10 cellular contexts compared by ENCODE assay signal in the genomic region with DNA sequence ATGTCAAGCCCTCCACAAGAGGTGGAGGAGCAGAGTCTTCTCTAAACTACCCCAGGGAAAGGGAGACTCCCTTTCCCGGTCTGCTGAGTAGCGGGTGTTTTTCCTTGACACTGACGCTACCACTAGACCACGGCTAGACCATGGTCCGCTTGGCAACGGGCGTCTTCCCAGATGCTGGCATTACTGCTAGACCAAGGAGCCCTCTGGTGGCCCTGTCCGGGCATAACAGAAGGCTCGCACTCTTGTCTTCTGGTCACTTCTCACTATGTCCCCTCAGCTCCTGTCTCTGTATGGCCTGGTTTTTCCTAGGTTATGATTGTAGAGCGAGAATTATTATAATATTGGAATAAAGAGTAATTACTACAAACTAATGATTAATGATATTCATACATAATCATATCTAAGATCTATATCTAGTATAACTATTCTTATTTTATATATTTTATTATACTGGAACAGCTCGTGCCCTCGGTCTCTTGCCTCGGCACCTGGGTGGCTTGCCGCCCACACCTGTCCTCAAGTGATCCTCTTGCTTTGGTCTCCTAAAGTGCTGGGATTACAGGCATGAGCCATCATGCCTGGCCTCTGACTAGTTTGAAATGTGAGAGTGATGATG. TPM values are rescaled to one million over a fixed set of nuclear protein-coding genes. Genes with fewer than 3 reads are reported as not detected.
DNase-seq lines count a peak whose midpoint lies in the region; ATAC-seq and TF ChIP-seq lines count a peak whose summit lies in the region.
"Not testable (repeated sequence)": the region's sequence is repeated elsewhere in the genome, so short reads cannot be mapped to it uniquely, and the experiment has no call there.
"Had no signal": no experiment of that assay in that cellular context is flagged by ENCODE, and none has a peak within 500 bp of the region (broad histone marks: within the 10 kb centered on the region; RNA-seq: fewer than 3 reads in every experiment).

No MANE protein-coding gene starts in this region.

- not testable (repeated sequence) for H4K20me1 ChIP-seq in BLaER1 treated with 17β-estradiol and CSF1 and Interleukin-3, amounts not matched to agents 10 nM and 100 nM; neural cell (ENCODE audit: insufficient read depth)

- peaks cover 18% of the 10 kb centered on the region for H3K36me3 Mint-ChIP-seq in WTC11

- peak; percentile 43; the same call in 1 of the 2 replicates for TF ChIP-seq CTCF in HEK293 (tag by site-specific recombination; IDR thresholded peaks at IDR 0.05)
- TF ChIP-seq CTCF in WTC11 (IDR thresholded peaks at IDR 0.05) = peak; percentile 44
- TF ChIP-seq CTCF in left ventricle myocardium inferior (IDR thresholded peaks at IDR 0.05; ENCODE audit: borderline replicate concordance) = peak; percentile 80
- TF ChIP-seq CTCF in neural cell (IDR thresholded peaks at IDR 0.05; ENCODE audit: poor library complexity, severe bottlenecking) = not testable (repeated sequence)

- ATAC-seq in WTC11 = not testable (repeated sequence)

- not testable (repeated sequence) for H3K4me3 ChIP-seq in BLaER1 treated with 17β-estradiol and CSF1 and Interleukin-3, amounts not matched to agents 10 nM and 100 nM; HEK293 (ENCODE audit: low read depth, low read length); left ventricle myocardium inferior; neural cell (ENCODE audit: low read length)

- not testable (repeated sequence) for H3K9me2 ChIP-seq in neural cell (ENCODE audit: insufficient read depth, low read length)

- H3K4me2 ChIP-seq in BLaER1 treated with 17β-estradiol and CSF1 and Interleukin-3, amounts not matched to agents 10 nM and 100 nM = peak overlapping the region in 9 of 11 experiments; percentile 19 to 70 (median 58); a peak in 17 of 22 replicates
- H3K4me2 ChIP-seq in neural cell (ENCODE audit: low read length) = not testable (repeated sequence)

- not testable (repeated sequence) for H3K27ac ChIP-seq in BLaER1 treated with 17β-estradiol and CSF1 and Interleukin-3, amounts not matched to agents 10 nM and 100 nM; HEK293 (ENCODE audit: extremely low read depth, low read depth, low read length); left ventricle myocardium inferior (replicated peaks); neural cell (ENCODE audit: low read length); substantia nigra (ENCODE audit: low read depth, low read length, poor library complexity, severe bottlenecking)

- not testable (repeated sequence) for H3K4me3 Mint-ChIP-seq in WTC11

- POLR2A ChIA-PET in HEK293 (lab: Yijun Ruan, JAX); WTC11 (lab: Charles Lee): not testable (repeated sequence)

- CTCF ChIA-PET in HEK293 (lab: Yijun Ruan, JAX) = interaction anchor here (0.6 to 5.6 kb wide), 11 partner anchors 13 to 291 kb away, joined by 3 to 43 read pairs (median 5); no protein-coding TSS in a partner anchor
- CTCF ChIA-PET in WTC11 (lab: Charles Lee) = interaction anchor here (1.1 to 3.5 kb wide), 7 partner anchors 19 to 210 kb away, joined by 3 to 30 read pairs (median 3); no protein-coding TSS in a partner anchor

- not testable (repeated sequence) for H3K9ac ChIP-seq in BLaER1 treated with 17β-estradiol and CSF1 and Interleukin-3, amounts not matched to agents 10 nM and 100 nM; neural cell (ENCODE audit: low read length)

- TF ChIP-seq EP300 in neural cell (conservative IDR thresholded peaks at IDR 0.05; ENCODE audit: poor library complexity, severe bottlenecking) = not testable (repeated sequence)

- intact Hi-C loops in left ventricle myocardium inferior (cut with micrococcal nuclease) = not testable (repeated sequence)

- DNase-seq in NCI-H524 (lab: John Stamatoyannopoulos, UW) (peak; percentile 15 to 38), WTC11 (ENCODE audit: low spot score) (peak; percentile 75), dermis blood vessel endothelial cell (peak; percentile 58), left ventricle myocardium inferior (peak; percentile 65), substantia nigra (lab: John Stamatoyannopoulos, UW) (peak in 25 of 49 donors; percentile 2 to 68 (median 32))

- H3K4me1 ChIP-seq in BLaER1 treated with 17β-estradiol and CSF1 and Interleukin-3, amounts not matched to agents 10 nM and 100 nM = peaks cover 0 to 10% (median 0%) of the 10 kb centered on the region in 10 experiments; a peak in 4 of 20 replicates
- H3K4me1 ChIP-seq in HEK293 (ENCODE audit: control insufficient read depth, insufficient read depth, low read length); left ventricle myocardium inferior: not testable (repeated sequence)

- H3K9me3 Mint-ChIP-seq in WTC11 = peaks cover 46% of the 10 kb centered on the region

- H3K27me3 Mint-ChIP-seq in WTC11 (ENCODE audit: low read depth) = peaks cover 13% of the 10 kb centered on the region

- not testable (repeated sequence) for H3K79me2 ChIP-seq in neural cell (replicated peaks; ENCODE audit: insufficient read depth, low read length)

- H3K9me3 ChIP-seq in BLaER1 treated with 17β-estradiol and CSF1 and Interleukin-3, amounts not matched to agents 10 nM and 100 nM (replicated peaks in 1 of 11) = peaks cover 11 to 24% (median 19%) of the 10 kb centered on the region in 11 experiments
- H3K9me3 ChIP-seq in HEK293 (ENCODE audit: control insufficient read depth, insufficient read depth, low read depth, low read length); left ventricle myocardium inferior (replicated peaks); neural cell (ENCODE audit: low read length): not testable (repeated sequence)

- H3F3A ChIP-seq in neural cell (ENCODE audit: insufficient read depth, low read length, poor library complexity, severe bottlenecking) = not testable (repeated sequence)

- not testable (repeated sequence) for H3K27ac Mint-ChIP-seq in WTC11

- not testable (repeated sequence) for H3K4me1 Mint-ChIP-seq in WTC11

- TF ChIP-seq RAD21 in neural cell (conservative IDR thresholded peaks at IDR 0.05) = not testable (repeated sequence)

- H2AFZ ChIP-seq in neural cell (ENCODE audit: low read depth, low read length) = not testable (repeated sequence)

- H3K36me3 ChIP-seq in BLaER1 treated with 17β-estradiol and CSF1 and Interleukin-3, amounts not matched to agents 10 nM and 100 nM = peaks cover 0 to 15% (median 0%) of the 10 kb centered on the region in 11 experiments; a peak in 3 of 22 replicates
- H3K36me3 ChIP-seq in HEK293 (ENCODE audit: control insufficient read depth in 2 of 2, insufficient read depth in 1 of 2, low read length in 2 of 2); left ventricle myocardium inferior; neural cell (ENCODE audit: insufficient read depth, low read length): not testable (repeated sequence)

- H3K27me3 ChIP-seq in BLaER1 treated with 17β-estradiol and CSF1 and Interleukin-3, amounts not matched to agents 10 nM and 100 nM; left ventricle myocardium inferior (ENCODE audit: low read depth); neural cell (ENCODE audit: insufficient read depth, low read depth, low read length): not testable (repeated sequence)

TF ChIP-seq in HEK293, 187 proteins besides CTCF, POLR2A, EP300 and RAD21:
- TF ChIP-seq ZNF2 (tag by site-specific recombination; IDR thresholded peaks at IDR 0.05) (peak; percentile 80), ZNF654 (tag by site-specific recombination; IDR thresholded peaks at IDR 0.05; ENCODE audit: low read depth) (peak; percentile 79), IKZF3 (tag by site-specific recombination; IDR thresholded peaks at IDR 0.05) (0 out of 2 replicates have a peak, but pooled peaks have one; percentile 16)

TF ChIP-seq in neural cell, 6 proteins besides CTCF, POLR2A, EP300 and RAD21:
- peak; percentile 29 for TF ChIP-seq SMC3 (conservative IDR thresholded peaks at IDR 0.05; ENCODE audit: poor library complexity)

RNA-seq across cellular contexts. Expression of gene RD3L, which starts 38.4 kb away (rescaled TPM):
- total RNA-seq in WTC11 (2021) (not detected in 3 replicates), dermis blood vessel endothelial cell (not detected in 2 replicates), left ventricle myocardium inferior (30.7 TPM)
- polyA plus RNA-seq in neural cell = 0.28 and 0.69 TPM in 2 replicates
- polyA minus RNA-seq in neural cell = not detected in 2 replicates
- total RNA-seq: activated CD4-positive, alpha-beta T cell treated with anti-CD3 and anti-CD28 coated beads, Interleukin-2, amount 10 ng/mL, durations not matched to agents 24 days and 14 days; CD8-positive, alpha-beta memory T cell had no signal
- polyA plus RNA-seq: CD8-positive, alpha-beta memory T cell had no signal

RNA-seq across cellular contexts. Expression of gene TDRD9, which starts 52.5 kb away (rescaled TPM):
- total RNA-seq in WTC11 (2021) = 0.05 to 0.17 TPM in 2 of 3 replicates, not detected in the other
- total RNA-seq in dermis blood vessel endothelial cell = 3.0 and 4.3 TPM in 2 replicates
- total RNA-seq in left ventricle myocardium inferior = 4.8 TPM
- 15.9 and 25.6 TPM in 2 replicates for polyA plus RNA-seq in neural cell
- polyA minus RNA-seq in neural cell = 5.1 and 5.7 TPM in 2 replicates

Comparison
In these comparisons a context has a peak if more than half of its experiments do, and no peak if none do; other contexts are left out.
1. RNA of gene RD3L, which starts 38.4 kb away (total RNA-seq): 30.7 TPM in left ventricle myocardium inferior (single experiment); not detected in WTC11 and not detected in dermis blood vessel endothelial cell; every median in the first group is over 10 times any median in the second.
2. Peak in every context shown above with its lines, with median percentiles within 50 percentile points of each other: DNase-seq.